In the genomic region with DNA sequence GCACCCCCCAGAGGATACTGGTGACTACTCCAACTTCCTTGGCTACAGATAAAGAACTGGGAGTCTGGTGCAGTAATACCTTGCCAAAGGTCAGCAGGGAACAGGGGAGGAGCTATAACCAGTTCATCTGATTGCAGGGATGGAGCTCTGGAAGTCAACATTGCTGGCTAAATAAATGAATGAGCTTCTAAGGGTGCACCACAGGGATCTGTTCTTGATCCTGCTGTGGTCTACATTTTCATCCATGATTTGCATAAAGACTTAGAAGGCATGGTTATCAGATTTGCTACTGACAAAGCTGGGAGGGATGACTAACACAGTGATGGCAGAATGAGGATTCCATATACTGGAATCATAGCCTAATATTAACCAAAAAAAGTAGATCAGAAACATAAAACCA, we compare ENCODE assay signal across 18 cellular contexts. TPM values are rescaled to one million over a fixed set of nuclear protein-coding genes. Genes with fewer than 3 reads are reported as not detected.
A peak's percentile ranks its signal among the peaks of the same experiment; 100 is the strongest.
DNase-seq lines count a peak whose midpoint lies in the region; ATAC-seq and TF ChIP-seq lines count a peak whose summit lies in the region.
"Had no signal": no experiment of that assay in that cellular context is flagged by ENCODE, and none has a peak within 500 bp of the region (broad histone marks: within the 10 kb centered on the region; RNA-seq: fewer than 3 reads in every experiment).

No MANE protein-coding gene starts in this region.

- peak in 2 of 3 experiments; percentile 21 to 61 for DNase-seq in NCI-H1417 (lab: John Stamatoyannopoulos, UW)
- no peak for DNase-seq in NCI-H1417 treated with DMSO at 0.1 percent for 48 hours (lab: John Stamatoyannopoulos, UW)
- peak; percentile 34 for DNase-seq in RPMI7951 (ENCODE audit: low read depth)
- no peak for DNase-seq in glutamatergic neuron
- DNase-seq in type B pancreatic cell (ENCODE audit: extremely low spot score, unreplicated experiment): no peak
- DNase-seq in posterior vena cava (ENCODE audit: low spot score): no peak
- DNase-seq in posterior cingulate gyrus: no peak
- DNase-seq: activated CD4-positive, alpha-beta T cell treated with anti-CD3 and anti-CD28 coated beads for 1 hour; caudate nucleus; heart left ventricle; left lung; naive thymus-derived CD4-positive, alpha-beta T cell; NCI-H1048; RPMI8226 had no signal

- no peak for TF ChIP-seq CTCF in glutamatergic neuron (IDR thresholded peaks at IDR 0.05; ENCODE audit: partially characterized antibody, unreplicated experiment)
- no peak for TF ChIP-seq CTCF in type B pancreatic cell (conservative IDR thresholded peaks at IDR 0.05)

- H3K36me3 Mint-ChIP-seq in glutamatergic neuron (ENCODE audit: unreplicated experiment): no peaks in the 10 kb centered on the region
- peaks cover 11% of the 10 kb centered on the region for H3K36me3 Mint-ChIP-seq in type B pancreatic cell
- H3K36me3 Mint-ChIP-seq: activated naive CD4-positive, alpha-beta T cell treated with anti-CD3 and anti-CD28 coated beads, Interleukin-2, amount 50 U/mL, for 24 hours; naive thymus-derived CD4-positive, alpha-beta T cell; stimulated activated effector memory CD8-positive, alpha-beta T cell treated with anti-CD3 and anti-CD28 coated beads, Interleukin-12 subunit alpha, Interleukin-12 subunit beta, amount 100 ng/mL, for 72 hours had no signal

- H3K27me3 Mint-ChIP-seq in glutamatergic neuron (ENCODE audit: unreplicated experiment): peaks cover 2% of the 10 kb centered on the region
- H3K27me3 Mint-ChIP-seq in type B pancreatic cell: no peaks in the 10 kb centered on the region
- H3K27me3 Mint-ChIP-seq: activated naive CD4-positive, alpha-beta T cell treated with anti-CD3 and anti-CD28 coated beads, Interleukin-2, amount 50 U/mL, for 24 hours had no signal

- H3K9me3 Mint-ChIP-seq in glutamatergic neuron (ENCODE audit: unreplicated experiment): peaks cover 4% of the 10 kb centered on the region
- no peaks in the 10 kb centered on the region for H3K9me3 Mint-ChIP-seq in type B pancreatic cell
- H3K9me3 Mint-ChIP-seq: activated naive CD4-positive, alpha-beta T cell treated with anti-CD3 and anti-CD28 coated beads, Interleukin-2, amount 50 U/mL, for 24 hours; naive thymus-derived CD4-positive, alpha-beta T cell; stimulated activated effector memory CD8-positive, alpha-beta T cell treated with anti-CD3 and anti-CD28 coated beads, Interleukin-12 subunit alpha, Interleukin-12 subunit beta, amount 100 ng/mL, for 72 hours; T-helper 1 cell treated with Interleukin-12 subunit alpha and Interleukin-12 subunit beta and Interleukin-4 antibody, amounts not matched to agents 30 μg/mL and 1 μg/mL, for 36 hours had no signal

- H3K4me3 Mint-ChIP-seq in glutamatergic neuron (ENCODE audit: unreplicated experiment): peak overlapping the region; percentile 8
- H3K4me3 Mint-ChIP-seq in type B pancreatic cell: no peak overlapping the region
- H3K4me3 Mint-ChIP-seq: activated naive CD4-positive, alpha-beta T cell treated with anti-CD3 and anti-CD28 coated beads, Interleukin-2, amount 50 U/mL, for 24 hours; naive thymus-derived CD4-positive, alpha-beta T cell; stimulated activated effector memory CD8-positive, alpha-beta T cell treated with anti-CD3 and anti-CD28 coated beads, Interleukin-12 subunit alpha, Interleukin-12 subunit beta, amount 100 ng/mL, for 72 hours; T-helper 1 cell treated with Interleukin-12 subunit alpha and Interleukin-12 subunit beta and Interleukin-4 antibody, amounts not matched to agents 30 μg/mL and 1 μg/mL, for 36 hours had no signal

- H3K4me1 Mint-ChIP-seq in glutamatergic neuron (ENCODE audit: low read depth, unreplicated experiment): peaks cover 60% of the 10 kb centered on the region
- peaks cover 67% of the 10 kb centered on the region for H3K4me1 Mint-ChIP-seq in type B pancreatic cell (ENCODE audit: unreplicated experiment)
- H3K4me1 Mint-ChIP-seq: activated naive CD4-positive, alpha-beta T cell treated with anti-CD3 and anti-CD28 coated beads, Interleukin-2, amount 50 U/mL, for 24 hours; naive thymus-derived CD4-positive, alpha-beta T cell had no signal

- intact Hi-C loops in posterior vena cava (cut with DNase I) (no loop called here), posterior cingulate gyrus (cut with DNase I) (no loop called here)

- ATAC-seq in HG03139 (IDR thresholded peaks at IDR 0.05; ENCODE audit: unreplicated experiment): no peak
- ATAC-seq: heart left ventricle; left lung; naive thymus-derived CD4-positive, alpha-beta T cell; stimulated activated effector memory CD8-positive, alpha-beta T cell treated with anti-CD3 and anti-CD28 coated beads, Interleukin-12 subunit alpha, Interleukin-12 subunit beta, amount 100 ng/mL, for 72 hours had no signal

- H3K27ac Mint-ChIP-seq in glutamatergic neuron (ENCODE audit: unreplicated experiment) (no peak overlapping the region), type B pancreatic cell (peak overlapping the region; percentile 25)
- H3K27ac Mint-ChIP-seq: activated naive CD4-positive, alpha-beta T cell treated with anti-CD3 and anti-CD28 coated beads, Interleukin-2, amount 50 U/mL, for 24 hours; naive thymus-derived CD4-positive, alpha-beta T cell; stimulated activated effector memory CD8-positive, alpha-beta T cell treated with anti-CD3 and anti-CD28 coated beads, Interleukin-12 subunit alpha, Interleukin-12 subunit beta, amount 100 ng/mL, for 72 hours; T-helper 1 cell treated with Interleukin-12 subunit alpha and Interleukin-12 subunit beta and Interleukin-4 antibody, amounts not matched to agents 30 μg/mL and 1 μg/mL, for 36 hours had no signal

RNA-seq across cellular contexts. Expression of gene PLEKHA6, which starts 18.3 kb away (rescaled TPM):
- 0.68 and 0.72 TPM in 2 replicates for total RNA-seq in RPMI7951 (2014; rRNA removed; shearing (Covaris generic))
- total RNA-seq in glutamatergic neuron (ENCODE audit: unreplicated experiment): 72.7 TPM
- total RNA-seq in type B pancreatic cell (ENCODE audit: low replicate concordance): 37.8 and 63.1 TPM in 2 replicates
- total RNA-seq in posterior vena cava: 10 to 100 TPM; 13.3 to 23.5 TPM

Comparison
In these comparisons a context has a peak if more than half of its experiments do, and no peak if none do; other contexts are left out.
1. DNase-seq: peak in NCI-H1417 (2 of 3) and RPMI7951 (single experiment); none in NCI-H1417 treated with DMSO at 0.1 percent for 48 hours (single experiment), glutamatergic neuron (single experiment), type B pancreatic cell (single experiment), posterior vena cava (single experiment) and posterior cingulate gyrus (0 of 10).